Comparison of ENCODE assay signal across 1 cellular context in the genomic region with DNA sequence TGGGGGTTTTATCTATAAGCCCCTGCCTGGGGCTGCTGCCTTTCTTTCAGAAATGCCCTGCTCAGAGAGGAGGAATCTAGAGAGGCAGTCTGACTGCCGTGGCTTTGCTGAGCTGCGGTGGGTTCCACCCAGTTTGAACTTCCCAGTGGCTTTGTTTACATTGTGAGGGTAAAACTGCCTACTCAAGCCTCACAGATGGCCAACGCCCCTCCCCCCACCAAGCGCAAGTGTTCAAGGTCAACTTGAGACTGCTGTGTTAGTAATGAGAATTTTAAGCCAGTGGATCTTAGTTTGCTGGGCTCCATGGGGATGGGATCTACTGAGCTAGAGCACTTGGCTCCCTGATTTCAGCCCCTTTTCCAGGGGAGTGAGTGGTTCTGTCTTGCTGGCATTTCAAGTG.
TF ChIP-seq lines count a peak whose summit lies in the region.

No MANE protein-coding gene starts in this region.

TF ChIP-seq in HepG2, 621 proteins besides CTCF, POLR2A, EP300 and RAD21:
- TF ChIP-seq, protein P1, sequence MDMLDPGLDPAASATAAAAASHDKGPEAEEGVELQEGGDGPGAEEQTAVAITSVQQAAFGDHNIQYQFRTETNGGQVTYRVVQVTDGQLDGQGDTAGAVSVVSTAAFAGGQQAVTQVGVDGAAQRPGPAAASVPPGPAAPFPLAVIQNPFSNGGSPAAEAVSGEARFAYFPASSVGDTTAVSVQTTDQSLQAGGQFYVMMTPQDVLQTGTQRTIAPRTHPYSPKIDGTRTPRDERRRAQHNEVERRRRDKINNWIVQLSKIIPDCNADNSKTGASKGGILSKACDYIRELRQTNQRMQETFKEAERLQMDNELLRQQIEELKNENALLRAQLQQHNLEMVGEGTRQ (IDR thresholded peaks at IDR 0.05; ENCODE audit: low read depth, low read length) = no peak
- TF ChIP-seq, protein P1 (CRISPR knock-in tag; IDR thresholded peaks at IDR 0.05; ENCODE audit: borderline replicate concordance) = no peak
- TF ChIP-seq SNRNP70 (IDR thresholded peaks at IDR 0.05; ENCODE audit: low read depth, low read length) (no peak), SETDB1 (CRISPR knock-in tag; IDR thresholded peaks at IDR 0.05; ENCODE audit: borderline replicate concordance) (no peak), HNF4A (CRISPR knock-in tag; IDR thresholded peaks at IDR 0.05) (peak; percentile 22; the same call in 1 of the 2 replicates), KAT2B (IDR thresholded peaks at IDR 0.05; ENCODE audit: borderline replicate concordance, low read depth, low read length) (no peak), SMAD9 (CRISPR knock-in tag; IDR thresholded peaks at IDR 0.05) (no peak), ZSCAN29 (CRISPR knock-in tag; conservative IDR thresholded peaks at IDR 0.05) (no peak), HOXA5 (CRISPR knock-in tag; IDR thresholded peaks at IDR 0.05) (no peak), FOXA1 (IDR thresholded peaks at IDR 0.05) (no peak), FOXA1 (CRISPR knock-in tag; IDR thresholded peaks at IDR 0.05) (0 out of 2 replicates have a peak, but pooled peaks have one; percentile 13)
- TF ChIP-seq, protein P2, sequence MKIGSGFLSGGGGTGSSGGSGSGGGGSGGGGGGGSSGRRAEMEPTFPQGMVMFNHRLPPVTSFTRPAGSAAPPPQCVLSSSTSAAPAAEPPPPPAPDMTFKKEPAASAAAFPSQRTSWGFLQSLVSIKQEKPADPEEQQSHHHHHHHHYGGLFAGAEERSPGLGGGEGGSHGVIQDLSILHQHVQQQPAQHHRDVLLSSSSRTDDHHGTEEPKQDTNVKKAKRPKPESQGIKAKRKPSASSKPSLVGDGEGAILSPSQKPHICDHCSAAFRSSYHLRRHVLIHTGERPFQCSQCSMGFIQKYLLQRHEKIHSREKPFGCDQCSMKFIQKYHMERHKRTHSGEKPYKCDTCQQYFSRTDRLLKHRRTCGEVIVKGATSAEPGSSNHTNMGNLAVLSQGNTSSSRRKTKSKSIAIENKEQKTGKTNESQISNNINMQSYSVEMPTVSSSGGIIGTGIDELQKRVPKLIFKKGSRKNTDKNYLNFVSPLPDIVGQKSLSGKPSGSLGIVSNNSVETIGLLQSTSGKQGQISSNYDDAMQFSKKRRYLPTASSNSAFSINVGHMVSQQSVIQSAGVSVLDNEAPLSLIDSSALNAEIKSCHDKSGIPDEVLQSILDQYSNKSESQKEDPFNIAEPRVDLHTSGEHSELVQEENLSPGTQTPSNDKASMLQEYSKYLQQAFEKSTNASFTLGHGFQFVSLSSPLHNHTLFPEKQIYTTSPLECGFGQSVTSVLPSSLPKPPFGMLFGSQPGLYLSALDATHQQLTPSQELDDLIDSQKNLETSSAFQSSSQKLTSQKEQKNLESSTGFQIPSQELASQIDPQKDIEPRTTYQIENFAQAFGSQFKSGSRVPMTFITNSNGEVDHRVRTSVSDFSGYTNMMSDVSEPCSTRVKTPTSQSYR (CRISPR knock-in tag; IDR thresholded peaks at IDR 0.05; ENCODE audit: borderline replicate concordance) = peak; percentile 89; the same call in 1 of the 2 replicates
